Comparison of ENCODE assay signal across 8 cellular contexts in the genomic region with DNA sequence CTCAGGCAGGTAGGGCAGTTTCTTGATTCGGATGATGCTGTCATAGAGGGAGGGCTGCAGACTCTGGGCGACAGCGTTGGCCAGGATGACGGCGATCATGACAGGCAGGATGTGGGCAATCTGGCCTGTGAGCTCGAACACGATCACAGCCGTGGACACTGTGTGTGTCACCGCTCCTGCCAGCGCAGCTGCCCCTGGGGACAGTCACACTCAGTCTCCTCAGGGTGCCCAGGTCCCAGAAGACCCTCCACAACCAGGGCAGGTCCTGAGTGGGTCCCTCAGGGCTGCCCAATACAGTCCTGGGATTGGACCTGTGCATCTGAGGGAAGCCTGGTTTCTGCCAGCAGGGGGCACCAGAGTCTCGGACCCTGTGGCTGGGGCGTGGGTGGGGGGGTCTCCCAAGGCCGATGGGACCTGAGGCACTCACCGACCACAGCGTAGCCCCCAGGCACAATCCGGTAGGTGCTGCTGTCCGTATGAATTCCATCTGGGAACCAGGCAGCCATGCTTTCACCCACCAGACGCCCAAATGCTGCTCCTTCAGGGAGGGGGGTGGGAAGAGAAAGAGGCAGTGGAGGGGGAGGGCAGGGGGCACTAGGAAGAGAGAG. TPM values are rescaled to one million over a fixed set of nuclear protein-coding genes. Genes with fewer than 3 reads are reported as not detected.
DNase-seq lines count a peak whose midpoint lies in the region; ATAC-seq and TF ChIP-seq lines count a peak whose summit lies in the region.

No MANE protein-coding gene starts in this region.

- TF ChIP-seq CTCF in coronary artery (IDR thresholded peaks at IDR 0.05) = peak; percentile 70
- peak in 5 of 7 experiments; percentile 30 to 79 (median 63) for TF ChIP-seq CTCF in stomach (IDR thresholded peaks at IDR 0.05)

- H3K27me3 ChIP-seq in stomach = no peaks in the 10 kb centered on the region

- no peak for TF ChIP-seq POLR2A in stomach (IDR thresholded peaks at IDR 0.05)

- peaks cover 5 to 28% (median 18%) of the 10 kb centered on the region in 4 donors for H3K4me1 ChIP-seq in stomach

- DNase-seq in COR-L47 (lab: John Stamatoyannopoulos, UW) = peak; percentile 50
- no peak for DNase-seq in coronary artery (ENCODE audit: low spot score)
- peak; percentile 15 for DNase-seq in midbrain (lab: John Stamatoyannopoulos, UW)
- DNase-seq in stomach = peak; percentile 58
- no peak for DNase-seq in DMS79 treated with DMSO at 0.1 percent for 48 hours (lab: John Stamatoyannopoulos, UW)

- ATAC-seq in HG03354 (IDR thresholded peaks at IDR 0.05; ENCODE audit: poor library complexity, severe bottlenecking, unreplicated experiment) (peak; percentile 57), GM21390 (IDR thresholded peaks at IDR 0.05; ENCODE audit: unreplicated experiment) (no peak)
- peak; percentile 67 to 73 for ATAC-seq in activated CD4-positive, CD25-positive, alpha-beta regulatory T cell treated with anti-CD3 and anti-CD28 coated beads, Interleukin-2, amount 50 U/mL, for 24 hours

- intact Hi-C loops in stomach (cut with DNase I; ENCODE audit: low total_unique reads) = loop anchor here (10.0 kb wide), 1 partner anchor 49 kb away; no protein-coding TSS in a partner anchor

- H3K9me3 ChIP-seq in stomach = no peaks in the 10 kb centered on the region

- H3K4me3 ChIP-seq in coronary artery = no peak overlapping the region
- no peak overlapping the region for H3K4me3 ChIP-seq in stomach

- H3K27ac ChIP-seq in coronary artery (no peak overlapping the region), stomach (no peak overlapping the region)

- 54 to 81% (median 57%) methylated on average over 11 to 18 of the region's 18 CpGs for WGBS in stomach, 5 donors

- peaks cover 0 to 46% (median 22%) of the 10 kb centered on the region in 4 donors for H3K36me3 ChIP-seq in stomach

- TF ChIP-seq EP300 in stomach (IDR thresholded peaks at IDR 0.05) = no peak

RNA-seq across cellular contexts. Expression of gene CLCN2, which starts 7.2 kb away (rescaled TPM):
- 10 to 100 TPM in 2 of 5 donors, 1 to 10 TPM in 3; 4.2 to 34.5 (median 5.8) TPM for total RNA-seq in stomach
- 1 to 10 TPM; 2.1 to 5.1 (median 2.5) TPM for polyA plus RNA-seq in stomach

RNA-seq across cellular contexts. Expression of gene POLR2H, which starts 7.3 kb away (rescaled TPM):
- total RNA-seq in stomach = 100 to 1,000 TPM in 2 of 5 donors, 10 to 100 TPM in 3; 14.0 to 273 (median 85.0) TPM
- polyA plus RNA-seq in stomach = 100 to 1,000 TPM; 103 to 142 (median 116) TPM

RNA-seq across cellular contexts. Expression of gene FAM131A, which starts 16.8 kb away (rescaled TPM):
- total RNA-seq in stomach = 10 to 100 TPM in 3 of 5 donors, 1 to 10 TPM in 2; 1.8 to 73.2 (median 28.8) TPM
- 10 to 100 TPM; 10.0 to 13.0 (median 12.5) TPM for polyA plus RNA-seq in stomach

RNA-seq across cellular contexts. Expression of gene THPO, which starts 23.8 kb away (rescaled TPM):
- total RNA-seq in stomach = not detected
- polyA plus RNA-seq in stomach = 1 to 10 TPM in 1 of 3 donors, under 1 TPM in 2; 0.38 to 1.8 (median 0.93) TPM

RNA-seq across cellular contexts. Expression of gene CHRD, which starts 25.6 kb away (rescaled TPM):
- total RNA-seq in stomach = 10 to 100 TPM in 1 of 5 donors, 1 to 10 TPM in 4; 6.1 to 27.2 (median 9.2) TPM
- polyA plus RNA-seq in stomach = 1 to 10 TPM; 5.2 to 7.1 (median 5.7) TPM

Comparison
In these comparisons a context has a peak if more than half of its experiments do, and no peak if none do; other contexts are left out.
1. DNase-seq: peak in COR-L47 (single experiment), midbrain (single experiment) and stomach (single experiment); none in coronary artery (single experiment) and DMS79 treated with DMSO at 0.1 percent for 48 hours (single experiment).